Comparison of ENCODE assay signal across 18 cellular contexts in the genomic region with DNA sequence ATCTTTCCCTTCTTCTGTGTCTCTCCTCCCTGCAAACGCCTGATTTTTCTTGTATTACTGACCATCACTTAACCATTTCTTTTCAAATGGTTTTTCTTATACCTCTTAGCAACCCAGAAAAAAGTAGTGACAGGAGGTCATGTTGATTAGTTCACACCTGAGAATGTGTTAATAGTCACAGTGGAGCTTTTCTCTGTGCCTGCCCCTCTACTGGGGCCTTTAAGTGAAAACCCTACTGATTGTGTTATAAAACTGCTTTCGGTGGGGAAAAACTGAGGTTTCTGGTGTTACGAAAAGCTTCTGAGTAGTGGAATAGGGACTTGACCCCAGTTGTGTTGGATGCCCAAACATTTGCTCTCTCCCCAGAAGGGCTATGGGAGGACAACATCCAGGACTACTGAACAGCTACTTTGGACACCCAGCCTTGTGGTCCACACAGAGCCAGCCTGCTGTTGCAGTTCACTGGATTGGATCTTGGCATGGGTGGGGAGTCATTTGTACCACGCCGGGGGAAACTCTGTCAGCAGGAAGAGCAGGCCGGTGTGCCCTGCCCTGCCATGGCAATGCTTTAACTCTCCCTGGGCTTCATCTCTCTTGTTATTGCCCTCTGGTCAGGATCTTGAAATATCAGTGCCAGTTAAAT. TPM values are rescaled to one million over a fixed set of nuclear protein-coding genes. Genes with fewer than 3 reads are reported as not detected.
DNase-seq lines count a peak whose midpoint lies in the region; ATAC-seq and TF ChIP-seq lines count a peak whose summit lies in the region.
"Had no signal": no experiment of that assay in that cellular context is flagged by ENCODE, and none has a peak within 500 bp of the region (broad histone marks: within the 10 kb centered on the region; RNA-seq: fewer than 3 reads in every experiment).

No MANE protein-coding gene starts in this region.

- H3K9me3 Mint-ChIP-seq in CD4-positive, alpha-beta memory T cell: peaks cover 0 to 3% (median 0%) of the 10 kb centered on the region in 8 donors
- H3K9me3 Mint-ChIP-seq: CD8-positive, alpha-beta T cell; T-cell had no signal

- peak overlapping the region; percentile 6 for H3K9ac ChIP-seq in skeletal muscle satellite cell (ENCODE audit: low read depth, low read length)

- H3K4me3 ChIP-seq in skeletal muscle satellite cell (ENCODE audit: low read length): peak overlapping the region; percentile 21
- no peak overlapping the region for H3K4me3 ChIP-seq in aorta (ENCODE audit: low read length in 2 of 2)
- no peak overlapping the region for H3K4me3 ChIP-seq in body of pancreas
- H3K4me3 ChIP-seq in CD4-positive, alpha-beta memory T cell (ENCODE audit: low read length in 2 of 2): no peak overlapping the region

- WGBS in aorta, 2 donors: 95 to 98% methylated on average over 6 of the region's 6 CpGs
- WGBS in body of pancreas, 2 donors: 91 to 94% methylated on average over 6 of the region's 6 CpGs

- peak overlapping the region; percentile 65 for H3K4me2 ChIP-seq in skeletal muscle satellite cell (ENCODE audit: low read length)

- peak; percentile 17 for DNase-seq in activated CD4-positive, alpha-beta T cell treated with anti-CD3 and anti-CD28 coated beads for 48 hours
- no peak for DNase-seq in activated CD4-positive, alpha-beta T cell treated with anti-CD3 and anti-CD28 coated beads, Interleukin-2, amount 50 U/mL, for 4 hours
- no peak for DNase-seq in RWPE1 (ENCODE audit: low spot score)
- no peak for DNase-seq in epithelial cell of prostate (ENCODE audit: low read depth, low spot score)
- no peak for DNase-seq in aorta
- no peak for DNase-seq in body of pancreas
- DNase-seq in CD4-positive, alpha-beta memory T cell: no peak
- DNase-seq: activated naive CD4-positive, alpha-beta T cell treated with Interleukin-2 at 50 U/mL for 16 hours; CD8-positive, alpha-beta T cell; central memory CD4-positive, alpha-beta T cell; EL; kidney; NCI-H2107; substantia nigra; T-cell had no signal

- no peak for TF ChIP-seq POLR2A in body of pancreas (IDR thresholded peaks at IDR 0.05)

- H3K27ac ChIP-seq in RWPE1: peak overlapping the region; percentile 95
- peak overlapping the region; percentile 99 for H3K27ac ChIP-seq in epithelial cell of prostate
- no peak overlapping the region for H3K27ac ChIP-seq in aorta (ENCODE audit: low read depth in 1 of 2, low read length in 2 of 2)
- H3K27ac ChIP-seq in body of pancreas: no peak overlapping the region
- no peak overlapping the region for H3K27ac ChIP-seq in CD4-positive, alpha-beta memory T cell (ENCODE audit: low read depth, low read length)

- no peaks in the 10 kb centered on the region for H3K36me3 ChIP-seq in skeletal muscle satellite cell (ENCODE audit: insufficient read depth, low read length)
- no peaks in the 10 kb centered on the region for H3K36me3 ChIP-seq in aorta (ENCODE audit: control insufficient read depth in 1 of 2, insufficient read depth in 2 of 2, low read length in 1 of 2)
- H3K36me3 ChIP-seq in body of pancreas (replicated peaks in 1 of 2; ENCODE audit: insufficient read depth in 1 of 2, low read depth in 2 of 2): no peaks in the 10 kb centered on the region
- no peaks in the 10 kb centered on the region for H3K36me3 ChIP-seq in CD4-positive, alpha-beta memory T cell (ENCODE audit: insufficient read depth, low read length)

- peaks cover 46% of the 10 kb centered on the region for H3K4me1 ChIP-seq in skeletal muscle satellite cell (ENCODE audit: control insufficient read depth, insufficient read depth, low read length)
- peaks cover 0 to 4% of the 10 kb centered on the region in 2 donors for H3K4me1 ChIP-seq in aorta (ENCODE audit: control insufficient read depth in 1 of 2, insufficient read depth in 2 of 2, low read length in 2 of 2)
- no peaks in the 10 kb centered on the region for H3K4me1 ChIP-seq in body of pancreas
- peaks cover 10% of the 10 kb centered on the region for H3K4me1 ChIP-seq in CD4-positive, alpha-beta memory T cell (ENCODE audit: insufficient read depth, low read length)

- no peak for TF ChIP-seq CTCF in RWPE1 (conservative IDR thresholded peaks at IDR 0.05; ENCODE audit: low read depth)
- no peak for TF ChIP-seq CTCF in body of pancreas (IDR thresholded peaks at IDR 0.05)

- POLR2A ChIA-PET in RWPE1 (lab: Yijun Ruan, JAX; ENCODE audit: low non-redundant PET): interaction anchor here (0.6 kb wide), 1 partner anchor 14 kb away, joined by 3 read pairs; no protein-coding TSS in a partner anchor
- POLR2A ChIA-PET in CD4-positive, alpha-beta memory T cell (lab: Charles Lee; ENCODE audit: partially characterized antibody): no interaction called here

- no peaks in the 10 kb centered on the region for H3K9me3 ChIP-seq in skeletal muscle satellite cell (replicated peaks; ENCODE audit: low read length)
- H3K9me3 ChIP-seq in aorta (ENCODE audit: control insufficient read depth, low read length): no peaks in the 10 kb centered on the region
- H3K9me3 ChIP-seq in body of pancreas: no peaks in the 10 kb centered on the region
- no peaks in the 10 kb centered on the region for H3K9me3 ChIP-seq in CD4-positive, alpha-beta memory T cell (ENCODE audit: control insufficient read depth in 1 of 2, low read length in 2 of 2)

- intact Hi-C loops in aorta (cut with DNase I): no loop called here
- intact Hi-C loops in body of pancreas (cut with DNase I): no loop called here
- intact Hi-C loops in CD4-positive, alpha-beta memory T cell (cut with micrococcal nuclease): no loop called here

- H3K27me3 ChIP-seq in skeletal muscle satellite cell (ENCODE audit: control insufficient read depth, insufficient read depth, low read length) (no peaks in the 10 kb centered on the region), aorta (ENCODE audit: control insufficient read depth in 1 of 2, insufficient read depth in 2 of 2, low read length in 1 of 2) (no peaks in the 10 kb centered on the region), body of pancreas (no peaks in the 10 kb centered on the region)
- H3K27me3 ChIP-seq in CD4-positive, alpha-beta memory T cell (ENCODE audit: insufficient read depth, low read length): no peaks in the 10 kb centered on the region

- no peak overlapping the region for H3K27ac Mint-ChIP-seq in CD4-positive, alpha-beta memory T cell
- H3K27ac Mint-ChIP-seq: CD8-positive, alpha-beta T cell; T-cell had no signal

- H3K4me1 Mint-ChIP-seq in CD4-positive, alpha-beta memory T cell: peaks cover 5 to 14% (median 12%) of the 10 kb centered on the region in 4 donors

- ATAC-seq in aorta (ENCODE audit: low FRiP score) (no peak), body of pancreas (no peak)
- ATAC-seq: CD8-positive, alpha-beta T cell had no signal

- H3K36me3 Mint-ChIP-seq in CD4-positive, alpha-beta memory T cell: no peaks in the 10 kb centered on the region
- H3K36me3 Mint-ChIP-seq: CD8-positive, alpha-beta T cell; T-cell had no signal

- H3K4me3 Mint-ChIP-seq in CD4-positive, alpha-beta memory T cell: no peak overlapping the region
- H3K4me3 Mint-ChIP-seq: CD8-positive, alpha-beta T cell; T-cell had no signal

- peaks cover 8 to 9% of the 10 kb centered on the region in 2 donors for H3K27me3 Mint-ChIP-seq in CD4-positive, alpha-beta memory T cell

- CTCF ChIA-PET in RWPE1 (lab: Yijun Ruan, JAX): interaction anchor here (1.4 kb wide), 1 partner anchor 22 kb away, joined by 16 read pairs; no protein-coding TSS in a partner anchor
- CTCF ChIA-PET in CD4-positive, alpha-beta memory T cell (lab: Charles Lee; ENCODE audit: partially characterized antibody): interaction anchor here (1.1 kb wide), 1 partner anchor 9 kb away, joined by 3 read pairs; no protein-coding TSS in a partner anchor

RNA-seq across cellular contexts. Expression of gene GPR87, which starts 10.3 kb away (rescaled TPM):
- total RNA-seq in skeletal muscle satellite cell (2012; rRNA removed): not detected in 2 replicates
- total RNA-seq in aorta (not detected), body of pancreas (not detected)
- polyA plus RNA-seq in aorta: not detected
- total RNA-seq in CD4-positive, alpha-beta memory T cell: not detected
- polyA plus RNA-seq in CD4-positive, alpha-beta memory T cell: not detected
- total RNA-seq: CD8-positive, alpha-beta T cell; RPMI7951; T-cell had no signal

RNA-seq across cellular contexts. Expression of gene P2RY13, which starts 23.1 kb away (rescaled TPM):
- not detected in 2 replicates for total RNA-seq in skeletal muscle satellite cell (2012; rRNA removed)
- total RNA-seq in aorta: 1 to 10 TPM; 2.6 to 2.7 TPM
- 1 to 10 TPM in 1 of 2 donors, under 1 TPM in 1; 0.51 to 3.3 TPM for polyA plus RNA-seq in aorta
- under 1 TPM; under 0.01 to 0.33 TPM for total RNA-seq in body of pancreas
- not detected for total RNA-seq in CD4-positive, alpha-beta memory T cell
- not detected for polyA plus RNA-seq in CD4-positive, alpha-beta memory T cell
- total RNA-seq: CD8-positive, alpha-beta T cell; glomerular endothelial cell; RPMI7951; T-cell had no signal

RNA-seq across cellular contexts. Expression of gene P2RY14, which starts 27.9 kb away (rescaled TPM):
- total RNA-seq in skeletal muscle satellite cell (2012; rRNA removed): not detected in 2 replicates
- total RNA-seq in aorta (1 to 10 TPM; 1.1 to 2.8 TPM), body of pancreas (1 to 10 TPM in 1 of 2 donors, not detected in 1; 1.8 TPM)
- polyA plus RNA-seq in aorta: 1 to 10 TPM in 1 of 2 donors, under 1 TPM in 1; 0.97 to 1.8 TPM
- 1 to 10 TPM in 1 of 2 experiments, under 1 TPM in 1; 0.94 to 1.3 TPM for total RNA-seq in CD4-positive, alpha-beta memory T cell
- polyA plus RNA-seq in CD4-positive, alpha-beta memory T cell: 1 to 10 TPM in 1 of 2 donors, under 1 TPM in 1; 0.36 to 1.2 TPM
- total RNA-seq: glomerular endothelial cell, RPMI7951 had no signal

Comparison
In these comparisons a context has a peak if more than half of its experiments do, and no peak if none do; other contexts are left out.
1. H3K27ac ChIP-seq: peak in RWPE1 (single experiment) and epithelial cell of prostate (single experiment); none in aorta (0 of 2), body of pancreas (0 of 4) and CD4-positive, alpha-beta memory T cell (single experiment).